Comparison of ENCODE assay signal across 18 cellular contexts in the genomic region with DNA sequence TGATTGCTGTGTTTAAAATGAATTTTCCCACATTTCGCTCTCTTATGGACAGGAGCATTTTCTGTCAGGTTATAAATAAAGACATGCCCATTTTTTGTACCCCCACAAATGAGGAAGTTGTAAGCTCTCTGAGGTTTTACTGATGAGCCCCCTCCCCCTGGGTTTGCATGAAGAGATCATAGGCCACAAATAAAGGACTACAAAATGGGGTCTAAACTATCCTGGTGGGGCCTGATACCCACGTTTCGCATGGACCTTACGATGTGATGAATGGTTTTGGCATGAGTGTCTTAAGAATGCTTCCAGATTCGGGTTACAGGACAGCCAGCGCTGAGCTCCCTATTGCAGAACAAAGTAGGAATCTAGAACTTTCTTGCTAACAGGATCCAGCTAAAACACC. TPM values are rescaled to one million over a fixed set of nuclear protein-coding genes. Genes with fewer than 3 reads are reported as not detected.
DNase-seq lines count a peak whose midpoint lies in the region; ATAC-seq and FAIRE-seq lines count a peak whose summit lies in the region.
"Had no signal": no experiment of that assay in that cellular context is flagged by ENCODE, and none has a peak within 500 bp of the region (broad histone marks: within the 10 kb centered on the region; RNA-seq: fewer than 3 reads in every experiment).

No MANE protein-coding gene starts in this region.

- H3K27ac ChIP-seq in skin epidermis = peak overlapping the region in 14 of 21 experiments; percentile 3 to 96 (median 85)
- H3K27ac ChIP-seq: 22Rv1, VCaP had no signal

- DNase-seq in SIG-M5 treated with dmso at 0.1 percent for 504 hours (lab: John Stamatoyannopoulos, UW; ENCODE audit: unreplicated experiment) (peak; percentile 77), SIG-M5 (lab: John Stamatoyannopoulos, UW) (no peak), NAMALWA (ENCODE audit: low spot score) (peak; percentile 83), GM19240 (ENCODE audit: insufficient read length, low spot score) (no peak), RCC 7860 (ENCODE audit: low spot score) (no peak), NCI-H226 (no peak)
- DNase-seq: cortex of kidney; islet precursor cell; NCI-H2081 treated with DMSO at 0.1 percent for 48 hours; nucleus accumbens; PC-3; stimulated activated naive CD4-positive, alpha-beta T cell had no signal

- H3K27me3 Mint-ChIP-seq in activated T-helper 17 cell treated with anti-CD3 and anti-CD28 coated beads, Interleukin-2, amount 50 U/mL, for 72 hours = no peaks in the 10 kb centered on the region

- peak overlapping the region; percentile 98 for H3K4me3 Mint-ChIP-seq in activated T-helper 17 cell treated with anti-CD3 and anti-CD28 coated beads, Interleukin-2, amount 50 U/mL, for 72 hours

- no peak for FAIRE-seq in RCC 7860 (lab: Jason Lieb, UNC)

- no peak for ATAC-seq in activated T-helper 17 cell treated with anti-CD3 and anti-CD28 coated beads, Interleukin-2, amount 50 U/mL, for 72 hours (replicated peaks)
- ATAC-seq: PC-3 had no signal

- peaks cover 23% of the 10 kb centered on the region for H3K4me1 Mint-ChIP-seq in activated T-helper 17 cell treated with anti-CD3 and anti-CD28 coated beads, Interleukin-2, amount 50 U/mL, for 72 hours

- H3K4me3 ChIP-seq in skin epidermis = peak overlapping the region in 1 of 7 experiments; percentile 50

- peak overlapping the region; percentile 93 for H3K27ac Mint-ChIP-seq in activated T-helper 17 cell treated with anti-CD3 and anti-CD28 coated beads, Interleukin-2, amount 50 U/mL, for 72 hours

- H3K9me3 Mint-ChIP-seq in activated T-helper 17 cell treated with anti-CD3 and anti-CD28 coated beads, Interleukin-2, amount 50 U/mL, for 72 hours = no peaks in the 10 kb centered on the region

- no peaks in the 10 kb centered on the region for H3K36me3 Mint-ChIP-seq in activated T-helper 17 cell treated with anti-CD3 and anti-CD28 coated beads, Interleukin-2, amount 50 U/mL, for 72 hours (ENCODE audit: low read depth)

RNA-seq across cellular contexts. Expression of a gene that starts 5.8 kb away (rescaled TPM):
- 100 to 1,000 TPM; 253 to 343 TPM for total RNA-seq in activated T-helper 17 cell treated with anti-CD3 and anti-CD28 coated beads, Interleukin-2, amount 50 U/mL, for 72 hours
- total RNA-seq: fibroblast of villous mesenchyme, HT1080, PC-3 had no signal

Comparison
In these comparisons a context has a peak if more than half of its experiments do, and no peak if none do; other contexts are left out.
1. DNase-seq: peak in SIG-M5 treated with dmso at 0.1 percent for 504 hours (single experiment) and NAMALWA (single experiment); none in SIG-M5 (single experiment), GM19240 (single experiment), RCC 7860 (single experiment) and NCI-H226 (single experiment).